ENCODE assay signal across 1 cellular context in the genomic region with DNA sequence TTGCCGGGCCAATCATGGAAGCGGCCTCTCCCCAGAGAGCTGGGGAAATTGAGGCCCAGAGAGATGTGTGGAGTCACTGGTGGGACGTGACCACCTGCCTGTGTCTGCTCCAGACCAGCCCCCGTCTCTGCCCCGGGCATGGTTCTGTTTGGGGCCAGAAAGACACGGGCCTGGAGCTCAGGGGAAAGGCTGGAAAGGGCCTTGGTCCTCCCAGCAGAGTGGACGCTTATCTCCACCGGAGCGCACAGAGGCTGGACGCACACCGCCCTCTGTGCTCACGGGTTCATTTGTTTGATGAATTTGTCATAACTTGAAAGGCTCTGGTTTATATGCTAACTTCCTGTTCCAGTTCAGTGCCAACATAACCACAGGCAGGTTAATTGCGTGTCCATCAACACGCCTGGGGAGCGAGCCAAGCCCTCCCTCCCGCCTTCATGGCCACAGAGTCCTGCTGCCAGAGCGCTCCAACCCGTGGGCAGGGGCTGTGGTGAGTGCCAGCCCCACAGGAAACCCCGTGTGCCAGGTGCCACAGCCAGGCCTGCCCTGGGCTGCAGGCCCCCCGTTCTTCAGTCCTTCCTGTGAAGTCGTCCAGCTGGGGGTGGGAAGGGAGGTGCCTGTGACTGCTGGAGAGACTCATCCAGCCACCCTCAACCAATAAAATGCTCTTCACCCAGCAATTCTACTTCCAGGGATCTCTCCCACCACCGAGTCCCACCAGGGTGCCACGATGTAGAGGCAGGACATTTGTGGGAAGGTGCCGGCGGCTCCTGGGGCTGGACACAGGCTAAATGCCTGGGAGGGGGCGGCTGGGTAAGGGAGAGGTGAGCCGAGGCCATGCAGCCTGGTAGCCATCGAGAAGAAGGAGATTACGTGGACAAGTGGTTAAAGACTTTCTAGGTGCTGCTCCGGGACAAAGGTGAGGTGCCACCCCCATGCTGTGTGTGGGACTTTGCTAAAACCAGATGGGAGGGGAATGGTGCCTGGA.
TF ChIP-seq lines count a peak whose summit lies in the region.

No MANE protein-coding gene starts in this region.

TF ChIP-seq in K562, 482 proteins besides CTCF, POLR2A, EP300 and RAD21 (continued from another document and continues in another):
- TF ChIP-seq, protein P1, sequence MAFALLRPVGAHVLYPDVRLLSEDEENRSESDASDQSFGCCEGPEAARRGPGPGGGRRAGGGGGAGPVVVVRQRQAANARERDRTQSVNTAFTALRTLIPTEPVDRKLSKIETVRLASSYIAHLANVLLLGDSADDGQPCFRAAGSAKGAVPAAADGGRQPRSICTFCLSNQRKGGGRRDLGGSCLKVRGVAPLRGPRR (CRISPR knock-in tag; IDR thresholded peaks at IDR 0.05) = no peak
- TF ChIP-seq SREBF1 (IDR thresholded peaks at IDR 0.05; ENCODE audit: borderline replicate concordance, low read depth, low read length) = no peak
- no peak for TF ChIP-seq MBD2 (IDR thresholded peaks at IDR 0.05; ENCODE audit: borderline replicate concordance, low read depth)
- TF ChIP-seq MCM2 (IDR thresholded peaks at IDR 0.05; ENCODE audit: low read depth) = no peak
- TF ChIP-seq ETV6 (IDR thresholded peaks at IDR 0.05; ENCODE audit: borderline replicate concordance in 1 of 2, low read depth in 2 of 2, low read length in 1 of 2) = no peak
- TF ChIP-seq ETV6 (CRISPR knock-in tag; IDR thresholded peaks at IDR 0.05; ENCODE audit: borderline replicate concordance) = no peak
- TF ChIP-seq, protein P2, sequence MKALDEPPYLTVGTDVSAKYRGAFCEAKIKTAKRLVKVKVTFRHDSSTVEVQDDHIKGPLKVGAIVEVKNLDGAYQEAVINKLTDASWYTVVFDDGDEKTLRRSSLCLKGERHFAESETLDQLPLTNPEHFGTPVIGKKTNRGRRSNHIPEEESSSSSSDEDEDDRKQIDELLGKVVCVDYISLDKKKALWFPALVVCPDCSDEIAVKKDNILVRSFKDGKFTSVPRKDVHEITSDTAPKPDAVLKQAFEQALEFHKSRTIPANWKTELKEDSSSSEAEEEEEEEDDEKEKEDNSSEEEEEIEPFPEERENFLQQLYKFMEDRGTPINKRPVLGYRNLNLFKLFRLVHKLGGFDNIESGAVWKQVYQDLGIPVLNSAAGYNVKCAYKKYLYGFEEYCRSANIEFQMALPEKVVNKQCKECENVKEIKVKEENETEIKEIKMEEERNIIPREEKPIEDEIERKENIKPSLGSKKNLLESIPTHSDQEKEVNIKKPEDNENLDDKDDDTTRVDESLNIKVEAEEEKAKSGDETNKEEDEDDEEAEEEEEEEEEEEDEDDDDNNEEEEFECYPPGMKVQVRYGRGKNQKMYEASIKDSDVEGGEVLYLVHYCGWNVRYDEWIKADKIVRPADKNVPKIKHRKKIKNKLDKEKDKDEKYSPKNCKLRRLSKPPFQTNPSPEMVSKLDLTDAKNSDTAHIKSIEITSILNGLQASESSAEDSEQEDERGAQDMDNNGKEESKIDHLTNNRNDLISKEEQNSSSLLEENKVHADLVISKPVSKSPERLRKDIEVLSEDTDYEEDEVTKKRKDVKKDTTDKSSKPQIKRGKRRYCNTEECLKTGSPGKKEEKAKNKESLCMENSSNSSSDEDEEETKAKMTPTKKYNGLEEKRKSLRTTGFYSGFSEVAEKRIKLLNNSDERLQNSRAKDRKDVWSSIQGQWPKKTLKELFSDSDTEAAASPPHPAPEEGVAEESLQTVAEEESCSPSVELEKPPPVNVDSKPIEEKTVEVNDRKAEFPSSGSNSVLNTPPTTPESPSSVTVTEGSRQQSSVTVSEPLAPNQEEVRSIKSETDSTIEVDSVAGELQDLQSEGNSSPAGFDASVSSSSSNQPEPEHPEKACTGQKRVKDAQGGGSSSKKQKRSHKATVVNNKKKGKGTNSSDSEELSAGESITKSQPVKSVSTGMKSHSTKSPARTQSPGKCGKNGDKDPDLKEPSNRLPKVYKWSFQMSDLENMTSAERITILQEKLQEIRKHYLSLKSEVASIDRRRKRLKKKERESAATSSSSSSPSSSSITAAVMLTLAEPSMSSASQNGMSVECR (CRISPR knock-in tag; IDR thresholded peaks at IDR 0.05) = no peak
- no peak for TF ChIP-seq ZNF507 (tag; conservative IDR thresholded peaks at IDR 0.05)
- TF ChIP-seq NR1H2 (CRISPR knock-in tag; IDR thresholded peaks at IDR 0.05) = no peak
- TF ChIP-seq, protein P3, sequence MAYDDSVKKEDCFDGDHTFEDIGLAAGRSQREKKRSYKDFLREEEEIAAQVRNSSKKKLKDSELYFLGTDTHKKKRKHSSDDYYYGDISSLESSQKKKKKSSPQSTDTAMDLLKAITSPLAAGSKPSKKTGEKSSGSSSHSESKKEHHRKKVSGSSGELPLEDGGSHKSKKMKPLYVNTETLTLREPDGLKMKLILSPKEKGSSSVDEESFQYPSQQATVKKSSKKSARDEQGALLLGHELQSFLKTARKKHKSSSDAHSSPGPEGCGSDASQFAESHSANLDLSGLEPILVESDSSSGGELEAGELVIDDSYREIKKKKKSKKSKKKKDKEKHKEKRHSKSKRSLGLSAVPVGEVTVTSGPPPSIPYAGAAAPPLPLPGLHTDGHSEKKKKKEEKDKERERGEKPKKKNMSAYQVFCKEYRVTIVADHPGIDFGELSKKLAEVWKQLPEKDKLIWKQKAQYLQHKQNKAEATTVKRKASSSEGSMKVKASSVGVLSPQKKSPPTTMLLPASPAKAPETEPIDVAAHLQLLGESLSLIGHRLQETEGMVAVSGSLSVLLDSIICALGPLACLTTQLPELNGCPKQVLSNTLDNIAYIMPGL (CRISPR knock-in tag; IDR thresholded peaks at IDR 0.05) = no peak
- TF ChIP-seq IFI16 (CRISPR knock-in tag; IDR thresholded peaks at IDR 0.05) = no peak
- no peak for TF ChIP-seq ZBTB2 (IDR thresholded peaks at IDR 0.05)
- TF ChIP-seq ZNF274 (IDR thresholded peaks at IDR 0.05; ENCODE audit: borderline replicate concordance, low read depth, low read length) = no peak
- TF ChIP-seq FOXP4 (CRISPR knock-in tag; IDR thresholded peaks at IDR 0.05; ENCODE audit: borderline replicate concordance) = 0 out of 2 replicates have a peak, but pooled peaks have one; percentile 72
- TF ChIP-seq, protein P4, sequence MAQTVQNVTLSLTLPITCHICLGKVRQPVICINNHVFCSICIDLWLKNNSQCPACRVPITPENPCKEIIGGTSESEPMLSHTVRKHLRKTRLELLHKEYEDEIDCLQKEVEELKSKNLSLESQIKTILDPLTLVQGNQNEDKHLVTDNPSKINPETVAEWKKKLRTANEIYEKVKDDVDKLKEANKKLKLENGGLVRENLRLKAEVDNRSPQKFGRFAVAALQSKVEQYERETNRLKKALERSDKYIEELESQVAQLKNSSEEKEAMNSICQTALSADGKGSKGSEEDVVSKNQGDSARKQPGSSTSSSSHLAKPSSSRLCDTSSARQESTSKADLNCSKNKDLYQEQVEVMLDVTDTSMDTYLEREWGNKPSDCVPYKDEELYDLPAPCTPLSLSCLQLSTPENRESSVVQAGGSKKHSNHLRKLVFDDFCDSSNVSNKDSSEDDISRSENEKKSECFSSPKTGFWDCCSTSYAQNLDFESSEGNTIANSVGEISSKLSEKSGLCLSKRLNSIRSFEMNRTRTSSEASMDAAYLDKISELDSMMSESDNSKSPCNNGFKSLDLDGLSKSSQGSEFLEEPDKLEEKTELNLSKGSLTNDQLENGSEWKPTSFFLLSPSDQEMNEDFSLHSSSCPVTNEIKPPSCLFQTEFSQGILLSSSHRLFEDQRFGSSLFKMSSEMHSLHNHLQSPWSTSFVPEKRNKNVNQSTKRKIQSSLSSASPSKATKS (CRISPR knock-in tag; IDR thresholded peaks at IDR 0.05) = no peak
- TF ChIP-seq SMARCE1 (IDR thresholded peaks at IDR 0.05) = no peak
- TF ChIP-seq KDM1A (IDR thresholded peaks at IDR 0.05) = no peak
- no peak for TF ChIP-seq MITF (IDR thresholded peaks at IDR 0.05)
- no peak for TF ChIP-seq PRMT5 (CRISPR knock-in tag; IDR thresholded peaks at IDR 0.05)
- TF ChIP-seq STAT6 (CRISPR knock-in tag; IDR thresholded peaks at IDR 0.05) = no peak
- no peak for TF ChIP-seq PRDM10 (IDR thresholded peaks at IDR 0.05; ENCODE audit: partially characterized antibody)
- TF ChIP-seq, protein P5, sequence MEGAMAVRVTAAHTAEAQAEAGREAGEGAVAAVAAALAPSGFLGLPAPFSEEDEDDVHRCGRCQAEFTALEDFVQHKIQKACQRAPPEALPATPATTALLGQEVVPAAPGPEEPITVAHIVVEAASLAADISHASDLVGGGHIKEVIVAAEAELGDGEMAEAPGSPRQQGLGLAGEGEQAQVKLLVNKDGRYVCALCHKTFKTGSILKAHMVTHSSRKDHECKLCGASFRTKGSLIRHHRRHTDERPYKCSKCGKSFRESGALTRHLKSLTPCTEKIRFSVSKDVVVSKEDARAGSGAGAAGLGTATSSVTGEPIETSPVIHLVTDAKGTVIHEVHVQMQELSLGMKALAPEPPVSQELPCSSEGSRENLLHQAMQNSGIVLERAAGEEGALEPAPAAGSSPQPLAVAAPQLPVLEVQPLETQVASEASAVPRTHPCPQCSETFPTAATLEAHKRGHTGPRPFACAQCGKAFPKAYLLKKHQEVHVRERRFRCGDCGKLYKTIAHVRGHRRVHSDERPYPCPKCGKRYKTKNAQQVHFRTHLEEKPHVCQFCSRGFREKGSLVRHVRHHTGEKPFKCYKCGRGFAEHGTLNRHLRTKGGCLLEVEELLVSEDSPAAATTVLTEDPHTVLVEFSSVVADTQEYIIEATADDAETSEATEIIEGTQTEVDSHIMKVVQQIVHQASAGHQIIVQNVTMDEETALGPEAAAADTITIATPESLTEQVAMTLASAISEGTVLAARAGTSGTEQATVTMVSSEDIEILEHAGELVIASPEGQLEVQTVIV (CRISPR knock-in tag; IDR thresholded peaks at IDR 0.05; ENCODE audit: borderline replicate concordance) = no peak
- TF ChIP-seq BCOR (IDR thresholded peaks at IDR 0.05) = no peak
- no peak for TF ChIP-seq ZNF23 (CRISPR knock-in tag; IDR thresholded peaks at IDR 0.05)
